In genomic region chr15:34904527-34904926, GRCh38 we compare ENCODE assay signal across 18 cellular contexts.
DNase-seq lines count a peak whose midpoint lies in the region; ATAC-seq, FAIRE-seq and TF ChIP-seq lines count a peak whose summit lies in the region.
"Had no signal": no experiment of that assay in that cellular context is flagged by ENCODE, and none has a peak within 500 bp of the region (broad histone marks: within the 10 kb centered on the region; RNA-seq: fewer than 3 reads in every experiment).

No MANE protein-coding gene starts in this region.

- TF ChIP-seq EP300 in HepG2 (IDR thresholded peaks at IDR 0.05; ENCODE audit: low read depth in 2 of 2, low read length in 2 of 2) (no peak), HepG2 (CRISPR knock-in tag; IDR thresholded peaks at IDR 0.05; ENCODE audit: borderline replicate concordance) (no peak), K562 (IDR thresholded peaks at IDR 0.05; ENCODE audit: low read length) (no peak)

- CTCF ChIA-PET in HepG2 (lab: Yijun Ruan, JAX; ENCODE audit: low intra/inter-chr PET ratio, low total read pairs) (no interaction called here), K562 (lab: Yijun Ruan, JAX; ENCODE audit: low intra/inter-chr PET ratio) (no interaction called here)

- no peaks in the 10 kb centered on the region for H4K20me1 ChIP-seq in HepG2 (ENCODE audit: insufficient read depth, low read length)
- no peaks in the 10 kb centered on the region for H4K20me1 ChIP-seq in K562 (replicated peaks; ENCODE audit: control insufficient read depth, insufficient read depth, low read length)

- H3K9ac ChIP-seq in HepG2 (ENCODE audit: insufficient read depth, low read depth, low read length) (no peak overlapping the region), K562 (ENCODE audit: insufficient read depth in 1 of 2, low read depth in 2 of 2, low read length in 2 of 2) (no peak overlapping the region)
- H3K9ac ChIP-seq: GM23248 had no signal

- peaks cover 4 to 15% of the 10 kb centered on the region in 2 donors for H3K36me3 Mint-ChIP-seq in activated T-cell treated with anti-CD3 and anti-CD28 coated beads, Interleukin-2, amount 50 U/mL, for 72 hours (ENCODE audit: insufficient read depth in 2 of 2)
- H3K36me3 Mint-ChIP-seq in stimulated activated effector memory CD8-positive, alpha-beta T cell treated with anti-CD3 and anti-CD28 coated beads, Interleukin-12 subunit alpha, Interleukin-12 subunit beta, amount 100 ng/mL, for 72 hours, result peaks cover 93% of the 10 kb centered on the region

- H3K27me3 ChIP-seq in HepG2 (ENCODE audit: control insufficient read depth in 1 of 2, insufficient read depth in 2 of 2, low read length in 2 of 2) (no peaks in the 10 kb centered on the region; a peak in 1 of 5 replicates), right lobe of liver (no peaks in the 10 kb centered on the region), K562 (ENCODE audit: control insufficient read depth in 2 of 2, insufficient read depth in 2 of 2, low read length in 2 of 2) (no peaks in the 10 kb centered on the region), esophagus squamous epithelium (no peaks in the 10 kb centered on the region)

- no peaks in the 10 kb centered on the region for H3K4me1 Mint-ChIP-seq in activated T-cell treated with anti-CD3 and anti-CD28 coated beads, Interleukin-2, amount 50 U/mL, for 72 hours (ENCODE audit: low read depth)
- H3K4me1 Mint-ChIP-seq in stimulated activated effector memory CD8-positive, alpha-beta T cell treated with anti-CD3 and anti-CD28 coated beads, Interleukin-12 subunit alpha, Interleukin-12 subunit beta, amount 100 ng/mL, for 72 hours, result no peaks in the 10 kb centered on the region
- H3K4me1 Mint-ChIP-seq: B cell; CD8-positive, alpha-beta memory T cell had no signal

- FAIRE-seq in HepG2 (lab: Jason Lieb, UNC) (no peak), K562 (lab: Jason Lieb, UNC) (peak; percentile 11)

- WGBS in HepG2 (ENCODE audit: low lambda C conversion rate), result 100% methylated on average over 1 of the region's 1 CpG
- 94% methylated on average over 1 of the region's 1 CpG for WGBS in right lobe of liver (ENCODE audit: insufficient coverage, low coverage, low lambda C conversion rate, missing lambda C conversion rate)
- 28% methylated on average over 1 of the region's 1 CpG for WGBS in K562 (ENCODE audit: insufficient coverage, low coverage, missing lambda C conversion rate)
- 86 to 94% methylated on average over 1 of the region's 1 CpG for WGBS in esophagus squamous epithelium, 2 donors

- H3K79me2 ChIP-seq in HepG2 (ENCODE audit: insufficient read depth, low read length) (no peaks in the 10 kb centered on the region), K562 (ENCODE audit: control insufficient read depth, insufficient read depth, low read length) (no peaks in the 10 kb centered on the region)

- H3K36me3 ChIP-seq in HepG2 (replicated peaks in 1 of 2; ENCODE audit: control insufficient read depth in 1 of 2, insufficient read depth in 2 of 2, low read length in 2 of 2) (peaks cover 11 to 40% of the 10 kb centered on the region in 2 experiments), right lobe of liver (peaks cover 0 to 29% (median 6%) of the 10 kb centered on the region in 4 donors), K562 (ENCODE audit: control insufficient read depth, insufficient read depth, low read length) (peaks cover 72% of the 10 kb centered on the region), esophagus squamous epithelium (peaks cover 0 to 99% (median 19%) of the 10 kb centered on the region in 3 donors)

- H3K27me3 Mint-ChIP-seq in activated T-cell treated with anti-CD3 and anti-CD28 coated beads, Interleukin-2, amount 50 U/mL, for 72 hours (ENCODE audit: low read depth), result no peaks in the 10 kb centered on the region
- H3K27me3 Mint-ChIP-seq: B cell; CD4-positive, CD25-positive, alpha-beta regulatory T cell; CD8-positive, alpha-beta memory T cell had no signal

- H3K27ac Mint-ChIP-seq in activated T-cell treated with anti-CD3 and anti-CD28 coated beads, Interleukin-2, amount 50 U/mL, for 72 hours, result peak overlapping the region; percentile 16
- H3K27ac Mint-ChIP-seq in stimulated activated effector memory CD8-positive, alpha-beta T cell treated with anti-CD3 and anti-CD28 coated beads, Interleukin-12 subunit alpha, Interleukin-12 subunit beta, amount 100 ng/mL, for 72 hours, result peak overlapping the region; percentile 43
- H3K27ac Mint-ChIP-seq: B cell; CD4-positive, CD25-positive, alpha-beta regulatory T cell had no signal

- no peaks in the 10 kb centered on the region for H3K9me1 ChIP-seq in K562 (ENCODE audit: control insufficient read depth, insufficient read depth, low read length)

- ATAC-seq in activated T-cell treated with anti-CD3 and anti-CD28 coated beads, Interleukin-2, amount 50 U/mL, for 72 hours (replicated peaks in 1 of 2), result no peak
- ATAC-seq in HepG2, result no peak
- ATAC-seq in right lobe of liver, result no peak
- ATAC-seq in K562, result peak; percentile 26; the same call in 1 of the 3 replicates
- ATAC-seq in stimulated activated effector memory CD8-positive, alpha-beta T cell treated with anti-CD3 and anti-CD28 coated beads, Interleukin-12 subunit alpha, Interleukin-12 subunit beta, amount 100 ng/mL, for 72 hours, result no peak

- H3K9me3 Mint-ChIP-seq in activated T-cell treated with anti-CD3 and anti-CD28 coated beads, Interleukin-2, amount 50 U/mL, for 72 hours, result no peaks in the 10 kb centered on the region
- no peaks in the 10 kb centered on the region for H3K9me3 Mint-ChIP-seq in stimulated activated effector memory CD8-positive, alpha-beta T cell treated with anti-CD3 and anti-CD28 coated beads, Interleukin-12 subunit alpha, Interleukin-12 subunit beta, amount 100 ng/mL, for 72 hours
- H3K9me3 Mint-ChIP-seq: CD4-positive, CD25-positive, alpha-beta regulatory T cell; CD8-positive, alpha-beta memory T cell had no signal

- H2AFZ ChIP-seq in HepG2 (ENCODE audit: low read length) (no peak overlapping the region), K562 (ENCODE audit: low read depth, low read length) (no peak overlapping the region)
- H2AFZ ChIP-seq: GM23248 had no signal

- no peak for TF ChIP-seq RAD21 in HepG2 (CRISPR knock-in tag; IDR thresholded peaks at IDR 0.05)
- TF ChIP-seq RAD21 in K562 (CRISPR knock-in tag; conservative IDR thresholded peaks at IDR 0.05 in 1 of 2, IDR thresholded peaks at IDR 0.05 in 1 of 2), result no peak

- POLR2A ChIA-PET in HepG2 (lab: Yijun Ruan, JAX) (no interaction called here), K562 (lab: Yijun Ruan, JAX) (no interaction called here)

- no peak overlapping the region for H3K27ac ChIP-seq in HepG2 (ENCODE audit: extremely low read length, insufficient read depth, low read length)
- no peak overlapping the region for H3K27ac ChIP-seq in right lobe of liver
- H3K27ac ChIP-seq in K562 (ENCODE audit: extremely low read depth, low read depth, low read length), result peak overlapping the region; percentile 10; the same call in 2 of the 3 replicates
- H3K27ac ChIP-seq in esophagus squamous epithelium, result no peak overlapping the region
- H3K27ac ChIP-seq: GM23248 had no signal

- H3K9me3 ChIP-seq in HepG2 (ENCODE audit: low read length), result no peaks in the 10 kb centered on the region
- no peaks in the 10 kb centered on the region for H3K9me3 ChIP-seq in right lobe of liver
- H3K9me3 ChIP-seq in K562 (replicated peaks; ENCODE audit: control insufficient read depth, insufficient read depth, low read depth, low read length), result no peaks in the 10 kb centered on the region
- no peaks in the 10 kb centered on the region for H3K9me3 ChIP-seq in esophagus squamous epithelium
- H3K9me3 ChIP-seq: HAP-1 had no signal

- in situ Hi-C loops in HepG2 (cut with HindIII; ENCODE audit: extremely low pct_ligation_motif_present, low pct_unique_long_range_greater_than_20kb), result no loop called here
- in situ Hi-C loops in K562 (cut with MboI), result no loop called here

- H3K4me3 Mint-ChIP-seq in activated T-cell treated with anti-CD3 and anti-CD28 coated beads, Interleukin-2, amount 50 U/mL, for 72 hours, result no peak overlapping the region
- H3K4me3 Mint-ChIP-seq in stimulated activated effector memory CD8-positive, alpha-beta T cell treated with anti-CD3 and anti-CD28 coated beads, Interleukin-12 subunit alpha, Interleukin-12 subunit beta, amount 100 ng/mL, for 72 hours, result no peak overlapping the region
- H3K4me3 Mint-ChIP-seq: B cell; CD4-positive, CD25-positive, alpha-beta regulatory T cell; CD8-positive, alpha-beta memory T cell had no signal

- H3K4me3 ChIP-seq in HepG2 (replicated peaks in 1 of 3; ENCODE audit: insufficient read depth in 1 of 3, low read depth in 2 of 3, low read length in 3 of 3), result no peak overlapping the region
- no peak overlapping the region for H3K4me3 ChIP-seq in right lobe of liver
- H3K4me3 ChIP-seq in K562, result no peak overlapping the region
- H3K4me3 ChIP-seq in esophagus squamous epithelium, result no peak overlapping the region
- H3K4me3 ChIP-seq: GM23248, HAP-1 had no signal

- intact Hi-C loops in HepG2 (cut with micrococcal nuclease; ENCODE audit: unreplicated experiment) (no loop called here), right lobe of liver (cut with DNase I) (no loop called here), K562 (cut with micrococcal nuclease) (no loop called here), esophagus squamous epithelium (cut with DNase I) (no loop called here)

- TF ChIP-seq CTCF in HepG2 (CRISPR knock-in tag; IDR thresholded peaks at IDR 0.05) (no peak), right lobe of liver (IDR thresholded peaks at IDR 0.05) (no peak), K562 (IDR thresholded peaks at IDR 0.05 in 2 of 3, conservative IDR thresholded peaks at IDR 0.05 in 1 of 3; ENCODE audit: insufficient read depth in 2 of 3, low read depth in 1 of 3, low read length in 3 of 3) (no peak), esophagus squamous epithelium (IDR thresholded peaks at IDR 0.05) (no peak)

- BruUV-seq in HepG2 (replicated peaks; lab: Mats Ljungman, UMichigan) (no TSS peak), K562 (replicated peaks; lab: Mats Ljungman, UMichigan) (no TSS peak)

- H3K4me1 ChIP-seq in HepG2 (ENCODE audit: insufficient read depth, low read length), result peaks cover 9% of the 10 kb centered on the region; the same call in 1 of the 2 replicates
- H3K4me1 ChIP-seq in right lobe of liver, result no peaks in the 10 kb centered on the region
- peaks cover 0 to 3% of the 10 kb centered on the region in 2 experiments; a peak in 2 of 5 replicates for H3K4me1 ChIP-seq in K562 (replicated peaks in 1 of 2; ENCODE audit: control insufficient read depth in 2 of 2, insufficient read depth in 2 of 2, low read length in 2 of 2)
- no peaks in the 10 kb centered on the region for H3K4me1 ChIP-seq in esophagus squamous epithelium
- H3K4me1 ChIP-seq: HAP-1 had no signal

- no peak for TF ChIP-seq POLR2A in HepG2 (IDR thresholded peaks at IDR 0.05; ENCODE audit: insufficient read depth in 1 of 2, low read depth in 2 of 2, low read length in 2 of 2)
- no peak for TF ChIP-seq POLR2A in right lobe of liver (IDR thresholded peaks at IDR 0.05)
- no peak for TF ChIP-seq POLR2A in K562 (conservative IDR thresholded peaks at IDR 0.05)
- no peak for TF ChIP-seq POLR2A in esophagus squamous epithelium (IDR thresholded peaks at IDR 0.05)

- H3K4me2 ChIP-seq in HepG2 (ENCODE audit: low read depth, low read length) (no peak overlapping the region), K562 (ENCODE audit: insufficient read depth, low read length) (no peak overlapping the region)

- DNase-seq in activated T-cell treated with anti-CD3 and anti-CD28 coated beads, Interleukin-2, amount 50 U/mL, for 72 hours, result no peak
- no peak for DNase-seq in activated T-cell treated with anti-CD3 and anti-CD28 coated beads, Interleukin-2, amount 50 U/mL, for 48 hours
- no peak for DNase-seq in HepG2 (ENCODE audit: low spot score)
- DNase-seq in right lobe of liver, result no peak
- DNase-seq in K562 (ENCODE audit: extremely low read depth in 1 of 4, low spot score in 3 of 4), result no peak
- no peak for DNase-seq in stimulated activated effector memory CD8-positive, alpha-beta T cell treated with anti-CD3 and anti-CD28 coated beads, Interleukin-12 subunit alpha, Interleukin-12 subunit beta, amount 100 ng/mL, for 72 hours (ENCODE audit: low spot score in 2 of 2)
- no peak for DNase-seq in effector CD4-positive, alpha-beta T cell
- no peak for DNase-seq in esophagus squamous epithelium (lab: John Stamatoyannopoulos, UW)
- DNase-seq: 8988T; C1 segment of cervical spinal cord; CD4-positive, CD25-positive, alpha-beta regulatory T cell; CD8-positive, alpha-beta memory T cell; COR-L47; DMS 273 treated with DMSO at 0.1 percent for 48 hours; GF-D8; GM23248 had no signal
